In the genomic region with DNA sequence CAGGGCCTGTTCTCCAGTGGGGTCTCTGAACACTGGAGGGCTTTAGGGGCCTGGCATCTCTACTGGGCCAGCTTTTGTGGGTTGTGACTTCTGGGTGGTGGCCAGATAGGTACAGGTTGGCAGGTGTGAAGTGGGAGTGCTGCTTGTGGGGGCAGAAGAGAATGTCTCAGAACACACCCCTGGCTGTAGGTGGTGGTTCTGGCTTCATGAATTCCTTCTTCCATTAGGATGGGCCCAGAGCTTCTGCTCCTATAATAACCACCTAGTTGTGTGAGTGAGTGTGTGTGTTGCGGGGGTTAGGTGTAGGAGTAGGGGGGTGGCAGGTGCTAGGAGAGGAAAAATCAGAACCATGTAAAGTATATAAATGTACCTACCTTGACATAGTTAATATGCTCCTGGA, we compare ENCODE assay signal across 1 cellular context.
TF ChIP-seq lines count a peak whose summit lies in the region.

No MANE protein-coding gene starts in this region.

TF ChIP-seq in HEK293, 187 proteins besides CTCF, POLR2A, EP300 and RAD21 (continued from another document):
- TF ChIP-seq ZNF18 (tag by site-specific recombination; IDR thresholded peaks at IDR 0.05) (0 out of 2 replicates have a peak, but pooled peaks have one; percentile 49), ZNF24 (tag by site-specific recombination; IDR thresholded peaks at IDR 0.05) (no peak), ZNF140 (tag by site-specific recombination; IDR thresholded peaks at IDR 0.05) (no peak), EGR2 (tag by site-specific recombination; IDR thresholded peaks at IDR 0.05; ENCODE audit: low read depth) (peak; percentile 92), GLIS1 (tag by site-specific recombination; IDR thresholded peaks at IDR 0.05) (0 out of 2 replicates have a peak, but pooled peaks have one; percentile 11)
